Comparison of ENCODE assay signal across 7 cellular contexts in genomic region chr19:17841371-17841809, GRCh38. TPM values are rescaled to one million over a fixed set of nuclear protein-coding genes. Genes with fewer than 3 reads are reported as not detected.
DNase-seq lines count a peak whose midpoint lies in the region; ATAC-seq and TF ChIP-seq lines count a peak whose summit lies in the region.
"Had no signal": no experiment of that assay in that cellular context is flagged by ENCODE, and none has a peak within 500 bp of the region (broad histone marks: within the 10 kb centered on the region; RNA-seq: fewer than 3 reads in every experiment).

No MANE protein-coding gene starts in this region.

- intact Hi-C loops in heart left ventricle (cut with DNase I) (no loop called here), sciatic nerve (cut with DNase I) (no loop called here)

- no peaks in the 10 kb centered on the region for H3K27me3 ChIP-seq in RWPE2 (ENCODE audit: insufficient read depth, poor library complexity, severe bottlenecking)
- H3K27me3 ChIP-seq in heart left ventricle, result peaks cover 0 to 38% (median 9%) of the 10 kb centered on the region in 9 donors

- H3K4me1 ChIP-seq in RWPE2 (ENCODE audit: insufficient read depth, poor library complexity, severe bottlenecking), result no peaks in the 10 kb centered on the region
- H3K4me1 ChIP-seq in heart left ventricle, result peaks cover 0 to 40% (median 2%) of the 10 kb centered on the region in 12 donors

- ATAC-seq in RWPE2 (ENCODE audit: low read depth) (peak; percentile 33), heart left ventricle (peak in 2 of 4 donors; percentile 12 to 20), sciatic nerve (peak; percentile 54), HG02763 (IDR thresholded peaks at IDR 0.05; ENCODE audit: unreplicated experiment) (no peak)

- no peak overlapping the region for H3K27ac ChIP-seq in RWPE2 (ENCODE audit: poor library complexity, severe bottlenecking)
- H3K27ac ChIP-seq in heart left ventricle, result no peak overlapping the region
- H3K27ac ChIP-seq: HL-60 had no signal

- no peaks in the 10 kb centered on the region for H3K9me3 ChIP-seq in RWPE2 (ENCODE audit: severe bottlenecking)
- H3K9me3 ChIP-seq in heart left ventricle, result no peaks in the 10 kb centered on the region

- WGBS in heart left ventricle, 4 donors, result 31 to 42% (median 38%) methylated on average over 23 to 30 of the region's 30 CpGs

- no peak for TF ChIP-seq CTCF in RWPE2 (IDR thresholded peaks at IDR 0.05; ENCODE audit: poor library complexity, severe bottlenecking)
- TF ChIP-seq CTCF in heart left ventricle (IDR thresholded peaks at IDR 0.05), result no peak

- H3K36me3 ChIP-seq in RWPE2 (ENCODE audit: low read depth) (no peaks in the 10 kb centered on the region), heart left ventricle (peaks cover 0 to 76% (median 0%) of the 10 kb centered on the region in 9 donors)

- H3K4me3 ChIP-seq in RWPE2 (ENCODE audit: severe bottlenecking) (peak overlapping the region; percentile 48), heart left ventricle (peak overlapping the region in 8 of 12 donors; percentile 14 to 52 (median 33))

- TF ChIP-seq POLR2A in heart left ventricle (IDR thresholded peaks at IDR 0.05), result no peak

- no peak for DNase-seq in RWPE2 (ENCODE audit: low spot score)
- DNase-seq in heart left ventricle, result no peak
- DNase-seq in sciatic nerve (ENCODE audit: low spot score), result no peak
- no peak for DNase-seq in NCI-H1417 treated with DMSO at 0.1 percent for 48 hours (lab: John Stamatoyannopoulos, UW)
- no peak for DNase-seq in occipital lobe (lab: John Stamatoyannopoulos, UW)

RNA-seq across cellular contexts. Expression of gene JAK3, which starts 6.4 kb away (rescaled TPM):
- total RNA-seq in heart left ventricle (10 to 100 TPM in 1 of 9 donors, 1 to 10 TPM in 7, under 1 TPM in 1; 0.77 to 29.2 (median 1.8) TPM), sciatic nerve (18.4 TPM), occipital lobe (1.1 TPM)
- polyA plus RNA-seq in heart left ventricle, result 1 to 10 TPM in 1 of 2 donors, under 1 TPM in 1; 0.99 to 1.1 TPM

RNA-seq across cellular contexts. Expression of gene RPL18A, which starts 18.3 kb away (rescaled TPM):
- total RNA-seq in heart left ventricle (1,000 to 10,000 TPM in 2 of 9 donors, 100 to 1,000 TPM in 7; 566 to 1,124 (median 752) TPM), sciatic nerve (1,112 TPM), occipital lobe (612 TPM)
- polyA plus RNA-seq in heart left ventricle, result 1,000 to 10,000 TPM in 1 of 2 donors, 100 to 1,000 TPM in 1; 787 to 2,031 TPM

RNA-seq across cellular contexts. Expression of gene INSL3, which starts 20.1 kb away (rescaled TPM):
- total RNA-seq in heart left ventricle (under 1 TPM in 1 of 9 donors, not detected in 8; 0.56 TPM), sciatic nerve (not detected), occipital lobe (not detected)
- polyA plus RNA-seq in heart left ventricle, result not detected

RNA-seq across cellular contexts. Expression of gene SLC5A5, which starts 30.4 kb away (rescaled TPM):
- total RNA-seq in heart left ventricle (not detected), sciatic nerve (not detected), occipital lobe (1.9 TPM)
- not detected for polyA plus RNA-seq in heart left ventricle

RNA-seq across cellular contexts. Expression of gene B3GNT3, which starts 46.5 kb away (rescaled TPM):
- total RNA-seq in heart left ventricle (not detected), sciatic nerve (0.58 TPM), occipital lobe (not detected)
- not detected for polyA plus RNA-seq in heart left ventricle
